In genomic region chr7:37198188-37198905, GRCh38 we compare ENCODE assay signal across 8 cellular contexts.
DNase-seq lines count a peak whose midpoint lies in the region; ATAC-seq lines count a peak whose summit lies in the region.

No MANE protein-coding gene starts in this region.

- DNase-seq in NCI-H526 (lab: John Stamatoyannopoulos, UW) = peak; percentile 46 to 48
- no peak for DNase-seq in NCI-H526 treated with DMSO at 0.1 percent for 48 hours (lab: John Stamatoyannopoulos, UW)
- DNase-seq in NCI-H1105 treated with DMSO at 0.1 percent for 48 hours (lab: John Stamatoyannopoulos, UW) = peak; percentile 82
- peak; percentile 64 for DNase-seq in foreskin melanocyte
- no peak for DNase-seq in sciatic nerve (ENCODE audit: low spot score)
- no peak for DNase-seq in NCI-H524 (lab: John Stamatoyannopoulos, UW)
- no peak for DNase-seq in UCSD-AML1 (lab: John Stamatoyannopoulos, UW; ENCODE audit: unreplicated experiment)
- no peak for DNase-seq in iPS-NIHi7 (ENCODE audit: extremely low spot score)

- ATAC-seq in sciatic nerve = peak; percentile 4

- intact Hi-C loops in sciatic nerve (cut with DNase I) = loop anchor here (10.0 kb wide), 1 partner anchor 714 kb away; no protein-coding TSS in a partner anchor

Comparison
In these comparisons a context has a peak if more than half of its experiments do, and no peak if none do; other contexts are left out.
1. DNase-seq: peak in NCI-H526 (2 of 2), NCI-H1105 treated with DMSO at 0.1 percent for 48 hours (single experiment) and foreskin melanocyte (single experiment); none in NCI-H526 treated with DMSO at 0.1 percent for 48 hours (single experiment), sciatic nerve (single experiment), NCI-H524 (0 of 2), UCSD-AML1 (single experiment) and iPS-NIHi7 (single experiment).